ENCODE assay signal across 18 cellular contexts in genomic region chr11:45834298-45834756, GRCh38. TPM values are rescaled to one million over a fixed set of nuclear protein-coding genes. Genes with fewer than 3 reads are reported as not detected.
DNase-seq lines count a peak whose midpoint lies in the region; ATAC-seq, FAIRE-seq and TF ChIP-seq lines count a peak whose summit lies in the region.
"Had no signal": no experiment of that assay in that cellular context is flagged by ENCODE, and none has a peak within 500 bp of the region (broad histone marks: within the 10 kb centered on the region; RNA-seq: fewer than 3 reads in every experiment).

No MANE protein-coding gene starts in this region.

- POLR2A ChIA-PET in activated naive CD8-positive, alpha-beta T cell treated with anti-CD3 and anti-CD28 coated beads, Interleukin-2, amount 10 ng/mL, durations not matched to agents 7 days and 5 days (lab: Charles Lee) = interaction anchor here (0.7 to 3.3 kb wide), 4 partner anchors 8 to 63 kb away, joined by 3 to 40 read pairs (median 16); partner anchors contain the start of genes CRY2 and SLC35C1

- H3K9me3 Mint-ChIP-seq in activated naive CD8-positive, alpha-beta T cell treated with anti-CD3 and anti-CD28 coated beads, Interleukin-2, amount 10 ng/mL, durations not matched to agents 7 days and 5 days = no peaks in the 10 kb centered on the region
- H3K9me3 Mint-ChIP-seq: IgD-negative memory B cell, immature natural killer cell had no signal

- intact Hi-C loops in Right ventricle myocardium superior (cut with DNase I) = no loop called here
- intact Hi-C loops in aorta (cut with DNase I) = no loop called here

- H3K36me3 ChIP-seq in right atrium auricular region (no peaks in the 10 kb centered on the region), RWPE2 (ENCODE audit: low read depth) (no peaks in the 10 kb centered on the region), aorta (ENCODE audit: control insufficient read depth in 1 of 2, insufficient read depth in 2 of 2, low read length in 1 of 2) (no peaks in the 10 kb centered on the region)
- H3K36me3 ChIP-seq: SJSA1 had no signal

- 56 to 63% methylated on average over 4 of the region's 4 CpGs for WGBS in aorta, 2 donors

- H3K27ac ChIP-seq in right atrium auricular region (no peak overlapping the region), RWPE2 (ENCODE audit: poor library complexity, severe bottlenecking) (no peak overlapping the region), aorta (ENCODE audit: low read depth in 1 of 2, low read length in 2 of 2) (no peak overlapping the region)
- H3K27ac ChIP-seq: epithelial cell of prostate, SJSA1, VCaP had no signal

- H3K4me3 ChIP-seq in right atrium auricular region (no peak overlapping the region), RWPE2 (ENCODE audit: severe bottlenecking) (no peak overlapping the region), aorta (ENCODE audit: low read length in 2 of 2) (no peak overlapping the region)
- H3K4me3 ChIP-seq: SJSA1 had no signal

- H3K4me1 ChIP-seq in right atrium auricular region = peaks cover 0 to 6% of the 10 kb centered on the region in 2 donors
- no peaks in the 10 kb centered on the region for H3K4me1 ChIP-seq in RWPE2 (ENCODE audit: insufficient read depth, poor library complexity, severe bottlenecking)
- H3K4me1 ChIP-seq in aorta (ENCODE audit: control insufficient read depth in 1 of 2, insufficient read depth in 2 of 2, low read length in 2 of 2) = no peaks in the 10 kb centered on the region

- H3K27me3 ChIP-seq in right atrium auricular region (no peaks in the 10 kb centered on the region), RWPE2 (ENCODE audit: insufficient read depth, poor library complexity, severe bottlenecking) (peaks cover 4% of the 10 kb centered on the region), aorta (ENCODE audit: control insufficient read depth in 1 of 2, insufficient read depth in 2 of 2, low read length in 1 of 2) (no peaks in the 10 kb centered on the region)

- peak overlapping the region; percentile 83 for H3K4me3 Mint-ChIP-seq in activated naive CD8-positive, alpha-beta T cell treated with anti-CD3 and anti-CD28 coated beads, Interleukin-2, amount 10 ng/mL, durations not matched to agents 7 days and 5 days
- H3K4me3 Mint-ChIP-seq: IgD-negative memory B cell had no signal

- DNase-seq in Right ventricle myocardium superior = no peak
- no peak for DNase-seq in right atrium auricular region (ENCODE audit: low spot score)
- DNase-seq in RWPE2 (ENCODE audit: low spot score) = peak; percentile 4
- DNase-seq in activated naive CD8-positive, alpha-beta T cell treated with anti-CD3 and anti-CD28 coated beads, Interleukin-2, amount 10 ng/mL, durations not matched to agents 7 days and 5 days = peak; percentile 44
- no peak for DNase-seq in aorta
- no peak for DNase-seq in HPDE6-E6E7 (ENCODE audit: extremely low spot score)
- DNase-seq in frontal cortex (ENCODE audit: low spot score in 2 of 2) = no peak
- DNase-seq: glutamatergic neuron; immature natural killer cell; mammary epithelial cell; NCI-H226; stimulated activated CD4-positive, alpha-beta T cell treated with anti-CD3 and anti-CD28 coated beads, Interleukin-15, amount 100 ng/mL, for 24 hours had no signal

- peak; percentile 25 for ATAC-seq in Right ventricle myocardium superior (ENCODE audit: poor library complexity)
- ATAC-seq in RWPE2 (ENCODE audit: low read depth) = no peak
- ATAC-seq in activated naive CD8-positive, alpha-beta T cell treated with anti-CD3 and anti-CD28 coated beads, Interleukin-2, amount 10 ng/mL, durations not matched to agents 7 days and 5 days (ENCODE audit: low read depth) = peak; percentile 98
- peak; percentile 46 for ATAC-seq in aorta (ENCODE audit: low FRiP score)
- no peak for ATAC-seq in HG02885 (IDR thresholded peaks at IDR 0.05; ENCODE audit: poor library complexity, unreplicated experiment)
- ATAC-seq: HCT116 had no signal

- peaks cover 36% of the 10 kb centered on the region for H3K4me1 Mint-ChIP-seq in activated naive CD8-positive, alpha-beta T cell treated with anti-CD3 and anti-CD28 coated beads, Interleukin-2, amount 10 ng/mL, durations not matched to agents 7 days and 5 days

- H3K36me3 Mint-ChIP-seq in activated naive CD8-positive, alpha-beta T cell treated with anti-CD3 and anti-CD28 coated beads, Interleukin-2, amount 10 ng/mL, durations not matched to agents 7 days and 5 days = peaks cover 26% of the 10 kb centered on the region
- H3K36me3 Mint-ChIP-seq: IgD-negative memory B cell, immature natural killer cell had no signal

- no peaks in the 10 kb centered on the region for H3K9me3 ChIP-seq in right atrium auricular region
- H3K9me3 ChIP-seq in RWPE2 (ENCODE audit: severe bottlenecking) = no peaks in the 10 kb centered on the region
- H3K9me3 ChIP-seq in aorta (ENCODE audit: control insufficient read depth, low read length) = no peaks in the 10 kb centered on the region
- H3K9me3 ChIP-seq: SJSA1 had no signal

- peak overlapping the region; percentile 94 for H3K27ac Mint-ChIP-seq in activated naive CD8-positive, alpha-beta T cell treated with anti-CD3 and anti-CD28 coated beads, Interleukin-2, amount 10 ng/mL, durations not matched to agents 7 days and 5 days

- TF ChIP-seq CTCF in right atrium auricular region (IDR thresholded peaks at IDR 0.05) (no peak), RWPE2 (IDR thresholded peaks at IDR 0.05; ENCODE audit: poor library complexity, severe bottlenecking) (no peak)

- peaks cover 14% of the 10 kb centered on the region for H3K27me3 Mint-ChIP-seq in activated naive CD8-positive, alpha-beta T cell treated with anti-CD3 and anti-CD28 coated beads, Interleukin-2, amount 10 ng/mL, durations not matched to agents 7 days and 5 days

- no peak for FAIRE-seq in frontal cortex (lab: Jason Lieb, UNC)

RNA-seq across cellular contexts. Expression of gene CRY2, which starts 12.9 kb away (rescaled TPM):
- total RNA-seq in Right ventricle myocardium superior = 68.3 TPM
- 10 to 100 TPM; 43.0 to 62.9 TPM for total RNA-seq in right atrium auricular region
- total RNA-seq in activated naive CD8-positive, alpha-beta T cell treated with anti-CD3 and anti-CD28 coated beads, Interleukin-2, amount 10 ng/mL, durations not matched to agents 7 days and 5 days = 10 to 100 TPM; 32.4 to 36.9 TPM
- total RNA-seq in aorta = 10 to 100 TPM; 32.6 to 54.1 TPM
- 10 to 100 TPM in 1 of 2 donors, 1 to 10 TPM in 1; 6.4 to 23.7 TPM for polyA plus RNA-seq in aorta
- total RNA-seq in frontal cortex = 40.4 TPM

RNA-seq across cellular contexts. Expression of gene SLC35C1, which starts 29.4 kb away (rescaled TPM):
- 5.8 TPM for total RNA-seq in Right ventricle myocardium superior
- 10 to 100 TPM in 1 of 2 donors, 1 to 10 TPM in 1; 5.2 to 11.6 TPM for total RNA-seq in right atrium auricular region
- total RNA-seq in activated naive CD8-positive, alpha-beta T cell treated with anti-CD3 and anti-CD28 coated beads, Interleukin-2, amount 10 ng/mL, durations not matched to agents 7 days and 5 days = 10 to 100 TPM; 18.0 to 20.2 TPM
- 10 to 100 TPM; 11.5 to 11.8 TPM for total RNA-seq in aorta
- 1 to 10 TPM; 6.5 to 9.4 TPM for polyA plus RNA-seq in aorta
- total RNA-seq in frontal cortex = 3.7 TPM

RNA-seq across cellular contexts. Expression of gene MAPK8IP1, which starts 51.1 kb away (rescaled TPM):
- 4.5 TPM for total RNA-seq in Right ventricle myocardium superior
- total RNA-seq in right atrium auricular region = 1 to 10 TPM; 7.3 to 8.9 TPM
- total RNA-seq in activated naive CD8-positive, alpha-beta T cell treated with anti-CD3 and anti-CD28 coated beads, Interleukin-2, amount 10 ng/mL, durations not matched to agents 7 days and 5 days = under 1 TPM; 0.85 to 0.86 TPM
- 1 to 10 TPM; 6.5 to 7.8 TPM for total RNA-seq in aorta
- polyA plus RNA-seq in aorta = 1 to 10 TPM; 1.6 to 5.5 TPM
- total RNA-seq in frontal cortex = 88.9 TPM

Comparison
In these comparisons a context has a peak if more than half of its experiments do, and no peak if none do; other contexts are left out.
1. ATAC-seq: peak in Right ventricle myocardium superior (single experiment), activated naive CD8-positive, alpha-beta T cell treated with anti-CD3 and anti-CD28 coated beads, Interleukin-2, amount 10 ng/mL, durations not matched to agents 7 days and 5 days (single experiment) and aorta (single experiment); none in RWPE2 (single experiment) and HG02885 (single experiment).
2. DNase-seq: peak in RWPE2 (single experiment) and activated naive CD8-positive, alpha-beta T cell treated with anti-CD3 and anti-CD28 coated beads, Interleukin-2, amount 10 ng/mL, durations not matched to agents 7 days and 5 days (single experiment); none in Right ventricle myocardium superior (single experiment), right atrium auricular region (single experiment), aorta (0 of 2), HPDE6-E6E7 (single experiment) and frontal cortex (0 of 2).